Comparison of ENCODE assay signal across 1 cellular context in the genomic region with DNA sequence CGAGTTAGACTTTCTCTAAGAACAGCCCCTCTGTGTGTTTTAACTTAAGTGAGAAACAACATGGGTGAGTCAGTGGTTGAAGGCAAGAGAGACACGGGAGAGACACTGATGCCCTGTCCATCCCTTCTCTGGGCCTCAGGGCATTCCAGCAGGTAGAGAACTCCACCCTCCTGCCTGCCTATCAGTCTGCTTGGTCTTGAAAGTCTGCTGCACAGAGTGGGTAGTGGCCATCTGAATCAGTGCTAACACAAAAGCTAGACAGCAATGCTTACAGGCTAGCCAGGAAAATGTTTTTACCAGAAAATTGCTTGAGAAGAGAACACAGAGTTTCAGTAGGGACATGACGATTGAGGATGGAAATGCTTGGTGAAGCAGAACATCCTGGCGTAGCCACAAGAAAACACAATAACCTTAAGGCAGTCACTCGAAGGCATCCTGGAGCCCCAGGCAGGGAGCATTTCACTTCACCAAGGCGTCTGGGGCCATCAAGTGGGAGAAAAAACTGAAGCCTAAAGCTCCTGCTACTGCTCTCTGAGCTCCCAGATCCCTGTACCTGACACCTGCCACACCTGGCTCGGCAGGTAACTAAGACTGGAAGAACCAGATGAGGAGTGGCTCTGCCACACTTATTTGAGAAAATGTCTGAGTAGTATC.
TF ChIP-seq lines count a peak whose summit lies in the region.

No MANE protein-coding gene starts in this region.

TF ChIP-seq in GM12878, 131 proteins besides CTCF, POLR2A, EP300 and RAD21:
- no peak for TF ChIP-seq SIN3A (IDR thresholded peaks at IDR 0.05; ENCODE audit: low read depth, low read length)
- TF ChIP-seq, protein P1, sequence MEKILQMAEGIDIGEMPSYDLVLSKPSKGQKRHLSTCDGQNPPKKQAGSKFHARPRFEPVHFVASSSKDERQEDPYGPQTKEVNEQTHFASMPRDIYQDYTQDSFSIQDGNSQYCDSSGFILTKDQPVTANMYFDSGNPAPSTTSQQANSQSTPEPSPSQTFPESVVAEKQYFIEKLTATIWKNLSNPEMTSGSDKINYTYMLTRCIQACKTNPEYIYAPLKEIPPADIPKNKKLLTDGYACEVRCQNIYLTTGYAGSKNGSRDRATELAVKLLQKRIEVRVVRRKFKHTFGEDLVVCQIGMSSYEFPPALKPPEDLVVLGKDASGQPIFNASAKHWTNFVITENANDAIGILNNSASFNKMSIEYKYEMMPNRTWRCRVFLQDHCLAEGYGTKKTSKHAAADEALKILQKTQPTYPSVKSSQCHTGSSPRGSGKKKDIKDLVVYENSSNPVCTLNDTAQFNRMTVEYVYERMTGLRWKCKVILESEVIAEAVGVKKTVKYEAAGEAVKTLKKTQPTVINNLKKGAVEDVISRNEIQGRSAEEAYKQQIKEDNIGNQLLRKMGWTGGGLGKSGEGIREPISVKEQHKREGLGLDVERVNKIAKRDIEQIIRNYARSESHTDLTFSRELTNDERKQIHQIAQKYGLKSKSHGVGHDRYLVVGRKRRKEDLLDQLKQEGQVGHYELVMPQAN (conservative IDR thresholded peaks at IDR 0.05) = no peak
- no peak for TF ChIP-seq CEBPB (IDR thresholded peaks at IDR 0.05; ENCODE audit: borderline replicate concordance in 1 of 2, low read depth in 2 of 2, low read length in 2 of 2)
- TF ChIP-seq CHD1 (IDR thresholded peaks at IDR 0.05; ENCODE audit: low read depth, low read length) = no peak
- no peak for TF ChIP-seq CBX3 (IDR thresholded peaks at IDR 0.05; ENCODE audit: borderline replicate concordance, low read depth)
- no peak for TF ChIP-seq SP1 (IDR thresholded peaks at IDR 0.05; ENCODE audit: low read depth, low read length)
- TF ChIP-seq WRNIP1 (IDR thresholded peaks at IDR 0.05; ENCODE audit: borderline replicate concordance, low read depth, low read length) = no peak
- no peak for TF ChIP-seq NBN (IDR thresholded peaks at IDR 0.05)
- no peak for TF ChIP-seq PAX5 (IDR thresholded peaks at IDR 0.05; ENCODE audit: borderline replicate concordance, low read depth, low read length)
- no peak for TF ChIP-seq TAF1 (IDR thresholded peaks at IDR 0.05; ENCODE audit: borderline replicate concordance, low read depth, low read length)
- no peak for TF ChIP-seq GABPA (IDR thresholded peaks at IDR 0.05; ENCODE audit: low read depth)
- no peak for TF ChIP-seq NFYA (IDR thresholded peaks at IDR 0.05; ENCODE audit: borderline replicate concordance, low read depth, low read length)
- TF ChIP-seq SKIL (IDR thresholded peaks at IDR 0.05; ENCODE audit: low read depth, poor library complexity, severe bottlenecking) = no peak
- no peak for TF ChIP-seq JUNB (IDR thresholded peaks at IDR 0.05)
- no peak for TF ChIP-seq YY1 (IDR thresholded peaks at IDR 0.05; ENCODE audit: low read depth, low read length)
